ENCODE assay signal across 8 cellular contexts in genomic region chr4:5460106-5460801, GRCh38.
DNase-seq lines count a peak whose midpoint lies in the region; ATAC-seq, FAIRE-seq and TF ChIP-seq lines count a peak whose summit lies in the region.

No MANE protein-coding gene starts in this region.

- TF ChIP-seq CTCF in brain (conservative IDR thresholded peaks at IDR 0.05) (peak; percentile 35 to 70), prostate gland (IDR thresholded peaks at IDR 0.05) (peak in 2 of 4 experiments; percentile 19 to 42)

- intact Hi-C loops in prostate gland (cut with DNase I): no loop called here

- H3K27ac Mint-ChIP-seq in brain: no peak overlapping the region

- ATAC-seq in GM18870 (IDR thresholded peaks at IDR 0.05; ENCODE audit: unreplicated experiment): no peak

- H3K27me3 Mint-ChIP-seq in brain: peaks cover 10% of the 10 kb centered on the region

- H3K4me3 ChIP-seq in prostate gland: no peak overlapping the region

- DNase-seq in DMS53 (lab: John Stamatoyannopoulos, UW) (peak; percentile 72), HTR-8/SVneo (ENCODE audit: insufficient read length, low spot score) (peak; percentile 43), left kidney (ENCODE audit: low read depth, low spot score) (peak; percentile 49), NCI-H128 (lab: John Stamatoyannopoulos, UW; ENCODE audit: unreplicated experiment) (no peak), prostate gland (ENCODE audit: low spot score) (no peak)
- no peak for DNase-seq in central memory CD4-positive, alpha-beta T cell

- no peak overlapping the region for H3K27ac ChIP-seq in prostate gland

- H3K36me3 Mint-ChIP-seq in brain: peaks cover 5% of the 10 kb centered on the region

- no peak overlapping the region for H3K4me3 Mint-ChIP-seq in brain

- no peaks in the 10 kb centered on the region for H3K4me1 Mint-ChIP-seq in brain

- TF ChIP-seq POLR2A in prostate gland (IDR thresholded peaks at IDR 0.05): no peak

- no peaks in the 10 kb centered on the region for H3K9me3 ChIP-seq in prostate gland

- 77% methylated on average over 14 of the region's 14 CpGs for WGBS in prostate gland

- no peaks in the 10 kb centered on the region for H3K4me1 ChIP-seq in prostate gland (replicated peaks)

- no peak for FAIRE-seq in HTR-8/SVneo (lab: Jason Lieb, UNC)

- peaks cover 0 to 4% (median 0%) of the 10 kb centered on the region in 5 experiments for H3K9me3 Mint-ChIP-seq in brain

- no peaks in the 10 kb centered on the region for H3K36me3 ChIP-seq in prostate gland

- peaks cover 5% of the 10 kb centered on the region for H3K27me3 ChIP-seq in prostate gland (replicated peaks; ENCODE audit: insufficient read depth)

Comparison
In these comparisons a context has a peak if more than half of its experiments do, and no peak if none do; other contexts are left out.
1. DNase-seq: peak in DMS53 (single experiment), HTR-8/SVneo (single experiment) and left kidney (single experiment); none in NCI-H128 (single experiment), prostate gland (single experiment) and central memory CD4-positive, alpha-beta T cell (single experiment).